In genomic region chr9:36825179-36825578, GRCh38 we compare ENCODE assay signal across 25 cellular contexts.
"Had no signal": no experiment of that assay in that cellular context is flagged by ENCODE, and none has a peak within 500 bp of the region (broad histone marks: within the 10 kb centered on the region; RNA-seq: fewer than 3 reads in every experiment).

No MANE protein-coding gene starts in this region.

- H3K36me3 Mint-ChIP-seq: IgD-negative memory B cell had no signal

- ATAC-seq: K562, Panc1, Right ventricle myocardium inferior, SK-N-SH treated with all-trans-retinoic acid at 6 μM for 48 hours had no signal

- H3K4me3 ChIP-seq: K562, SJCRH30 had no signal

- H3K36me3 ChIP-seq: SJCRH30 had no signal

- H3K27me3 ChIP-seq: SJCRH30 had no signal

- H3K9me3 ChIP-seq: SJCRH30 had no signal

- H3K4me1 ChIP-seq: SJCRH30 had no signal

- H3K4me3 Mint-ChIP-seq: IgD-negative memory B cell had no signal

- DNase-seq: Kasumi-1, MM.1S, MV-4-11, NCI-H1048, NCI-H1105, NCI-H1417 treated with DMSO at 0.1 percent for 48 hours, NCI-H187, NCI-H2029, NCI-H2081 treated with DMSO at 0.1 percent for 48 hours, NCI-H2171, NCI-H226, NCI-H446, NCI-H510A, NCI-H524 treated with DMSO at 0.1 percent for 48 hours, NCI-H69, NCI-H774, SHP77 treated with DMSO at 0.1 percent for 48 hours, SJCRH30 had no signal

- H3K27ac Mint-ChIP-seq: IgD-negative memory B cell had no signal

- H3K27ac ChIP-seq: KMS-11, RWPE1, SJCRH30 had no signal

- H3K9ac ChIP-seq: KMS-11 had no signal

- H3K4me2 ChIP-seq: KMS-11 had no signal

- H3K9me3 Mint-ChIP-seq: IgD-negative memory B cell had no signal
